8 cellular contexts compared by ENCODE assay signal in genomic region chr3:156816794-156817741, GRCh38. TPM values are rescaled to one million over a fixed set of nuclear protein-coding genes. Genes with fewer than 3 reads are reported as not detected.
DNase-seq lines count a peak whose midpoint lies in the region; ATAC-seq and TF ChIP-seq lines count a peak whose summit lies in the region.

No MANE protein-coding gene starts in this region.

- 2 to 4% (median 2%) methylated on average over 71 to 72 of the region's 72 CpGs for WGBS in adipose tissue, 3 donors
- WGBS in prostate gland: 1% methylated on average over 72 of the region's 72 CpGs

- H3K4me1 ChIP-seq in prostate gland (replicated peaks): peaks cover 3% of the 10 kb centered on the region
- peaks cover 0 to 7% of the 10 kb centered on the region in 2 donors for H3K4me1 ChIP-seq in uterus

- TF ChIP-seq CTCF in GM06990 (IDR thresholded peaks at IDR 0.05; ENCODE audit: insufficient read depth, low read length, poor library complexity, severe bottlenecking) (peak; percentile 28), prostate gland (IDR thresholded peaks at IDR 0.05) (peak in 1 of 4 experiments; percentile 25), uterus (IDR thresholded peaks at IDR 0.05) (peak in 1 of 4 experiments; percentile 29)

- H3K27me3 ChIP-seq in GM06990 (replicated peaks; ENCODE audit: control insufficient read depth, insufficient read depth, low read length): no peaks in the 10 kb centered on the region
- peaks cover 30% of the 10 kb centered on the region for H3K27me3 ChIP-seq in H7 (ENCODE audit: control insufficient read depth, insufficient read depth, low read length)
- no peaks in the 10 kb centered on the region for H3K27me3 ChIP-seq in MG63
- no peaks in the 10 kb centered on the region for H3K27me3 ChIP-seq in prostate gland (replicated peaks; ENCODE audit: insufficient read depth)
- no peaks in the 10 kb centered on the region for H3K27me3 ChIP-seq in uterus

- intact Hi-C loops in left cardiac atrium (cut with DNase I): loop anchor here (5.0 kb wide), 2 partner anchors 140 to 265 kb away; no protein-coding TSS in a partner anchor
- intact Hi-C loops in prostate gland (cut with DNase I): loop anchor here (2.0 to 10.0 kb wide), 2 partner anchors 142 to 282 kb away; partner anchors contain the start of gene TIPARP
- intact Hi-C loops in uterus (cut with DNase I; ENCODE audit: low total_unique reads): loop anchor here (10.0 kb wide), 1 partner anchor 142 kb away; the partner anchor contains the start of gene TIPARP

- TF ChIP-seq POLR2A in prostate gland (IDR thresholded peaks at IDR 0.05) (no peak), uterus (IDR thresholded peaks at IDR 0.05) (peak in 1 of 2 donors; percentile 49)

- H3K4me3 ChIP-seq in GM06990 (replicated peaks; ENCODE audit: low read depth, low read length): peak overlapping the region; percentile 67
- peak overlapping the region; percentile 36 for H3K4me3 ChIP-seq in H7 (ENCODE audit: insufficient read depth, low read depth, low read length)
- H3K4me3 ChIP-seq in MG63: peak overlapping the region; percentile 54
- H3K4me3 ChIP-seq in prostate gland: peak overlapping the region; percentile 51 to 57
- H3K4me3 ChIP-seq in uterus: peak overlapping the region; percentile 44 to 55

- H3K27ac ChIP-seq in adipose tissue (ENCODE audit: low read depth, low read length): peak overlapping the region; percentile 45
- peak overlapping the region; percentile 79 to 80 for H3K27ac ChIP-seq in prostate gland
- peak overlapping the region; percentile 77 to 83 for H3K27ac ChIP-seq in uterus

- H3K9me3 ChIP-seq in MG63 (no peaks in the 10 kb centered on the region), prostate gland (no peaks in the 10 kb centered on the region), uterus (no peaks in the 10 kb centered on the region)

- DNase-seq in GM06990 (ENCODE audit: extremely low read depth, insufficient read length) (peak; percentile 95), H7 (peak; percentile 92), MG63 (peak; percentile 99), SW480 (ENCODE audit: low spot score) (peak; percentile 99), left cardiac atrium (peak; percentile 90), prostate gland (ENCODE audit: low spot score) (peak; percentile 78), uterus (peak; percentile 70 to 76)

- no peaks in the 10 kb centered on the region for H3K36me3 ChIP-seq in GM06990 (ENCODE audit: control insufficient read depth, insufficient read depth, low read length)
- no peaks in the 10 kb centered on the region for H3K36me3 ChIP-seq in H7 (replicated peaks; ENCODE audit: control insufficient read depth, insufficient read depth, low read length)
- no peaks in the 10 kb centered on the region for H3K36me3 ChIP-seq in MG63
- no peaks in the 10 kb centered on the region for H3K36me3 ChIP-seq in prostate gland
- no peaks in the 10 kb centered on the region for H3K36me3 ChIP-seq in uterus

- peak; percentile 95 to 97 for ATAC-seq in left cardiac atrium

RNA-seq across cellular contexts. Expression of gene LEKR1, which starts 9.1 kb away (rescaled TPM):
- total RNA-seq in H7 (2014; rRNA removed; shearing (Covaris generic)): 0.38 TPM in 1 of 2 replicates, not detected in the other
- total RNA-seq in MG63 (2014; rRNA removed; shearing (Covaris generic); ENCODE audit: low replicate concordance): 1.6 TPM in 1 of 2 replicates, not detected in the other
- under 1 TPM; 0.37 to 0.64 (median 0.45) TPM for polyA plus RNA-seq in adipose tissue
- total RNA-seq in left cardiac atrium: 1 to 10 TPM in 1 of 2 donors, under 1 TPM in 1; 0.65 to 2.3 TPM
- 1 to 10 TPM; 2.2 to 4.4 TPM for total RNA-seq in prostate gland
- 1 to 10 TPM in 2 of 4 donors, under 1 TPM in 1, not detected in 1; 0.26 to 4.8 (median 2.8) TPM for total RNA-seq in uterus

Comparison
In these comparisons a context has a peak if more than half of its experiments do, and no peak if none do; other contexts are left out.
1. Peak in every context shown above with its lines: DNase-seq, ATAC-seq, H3K4me3 ChIP-seq and H3K27ac ChIP-seq.